13 cellular contexts compared by ENCODE assay signal in genomic region chr5:75034137-75034739, GRCh38. TPM values are rescaled to one million over a fixed set of nuclear protein-coding genes. Genes with fewer than 3 reads are reported as not detected.
DNase-seq lines count a peak whose midpoint lies in the region; ATAC-seq and TF ChIP-seq lines count a peak whose summit lies in the region.
"Had no signal": no experiment of that assay in that cellular context is flagged by ENCODE, and none has a peak within 500 bp of the region (broad histone marks: within the 10 kb centered on the region; RNA-seq: fewer than 3 reads in every experiment).

No MANE protein-coding gene starts in this region.

- H3K4me1 Mint-ChIP-seq in activated CD4-positive, alpha-beta memory T cell treated with anti-CD3 and anti-CD28 coated beads, Interleukin-2, amount 10 ng/mL, durations not matched to agents 7 days and 5 days = peaks cover 15% of the 10 kb centered on the region

- no peaks in the 10 kb centered on the region for H3K9me3 Mint-ChIP-seq in activated CD4-positive, alpha-beta memory T cell treated with anti-CD3 and anti-CD28 coated beads, Interleukin-2, amount 10 ng/mL, durations not matched to agents 7 days and 5 days

- intact Hi-C loops in upper lobe of right lung (cut with DNase I) = no loop called here

- H3K27me3 ChIP-seq in hepatocyte = no peaks in the 10 kb centered on the region
- no peaks in the 10 kb centered on the region for H3K27me3 ChIP-seq in upper lobe of right lung

- DNase-seq in stimulated activated CD4-positive, alpha-beta T cell treated with anti-CD3 and anti-CD28 coated beads, Interleukin-15, amount 100 ng/mL, for 24 hours = peak; percentile 43
- no peak for DNase-seq in stimulated activated CD4-positive, alpha-beta T cell treated with anti-CD3 and anti-CD28 coated beads, Interleukin-12 subunit alpha, Interleukin-12 subunit beta, amount 100 ng/mL, for 4 hours
- DNase-seq in activated CD4-positive, alpha-beta memory T cell treated with anti-CD3 and anti-CD28 coated beads, Interleukin-2, amount 10 ng/mL, durations not matched to agents 7 days and 5 days = peak; percentile 47
- peak; percentile 17 for DNase-seq in hepatocyte (ENCODE audit: low spot score)
- DNase-seq in upper lobe of right lung = no peak
- no peak for DNase-seq in NCI-H1436 treated with DMSO at 0.1 percent for 48 hours (lab: John Stamatoyannopoulos, UW)
- no peak for DNase-seq in NOMO-1 treated with DMSO at 0.1 percent for 48 hours (lab: John Stamatoyannopoulos, UW; ENCODE audit: unreplicated experiment)
- DNase-seq: foreskin fibroblast, NCI-H1417, NCI-H69, T1000 had no signal

- no peak overlapping the region for H2AFZ ChIP-seq in hepatocyte

- no peaks in the 10 kb centered on the region for H3K4me1 ChIP-seq in hepatocyte (ENCODE audit: insufficient read depth)
- no peaks in the 10 kb centered on the region for H3K4me1 ChIP-seq in upper lobe of right lung
- H3K4me1 ChIP-seq: prostate gland had no signal

- H3K4me2 ChIP-seq in hepatocyte = no peak overlapping the region

- POLR2A ChIA-PET in activated CD4-positive, alpha-beta memory T cell treated with anti-CD3 and anti-CD28 coated beads, Interleukin-2, amount 10 ng/mL, durations not matched to agents 7 days and 5 days (lab: Charles Lee) = interaction anchor here (1.3 to 1.5 kb wide), 2 partner anchors 99 to 302 kb away, joined by 3 to 5 read pairs; partner anchors contain the start of gene HMGCR

- no peaks in the 10 kb centered on the region for H3K27me3 Mint-ChIP-seq in activated CD4-positive, alpha-beta memory T cell treated with anti-CD3 and anti-CD28 coated beads, Interleukin-2, amount 10 ng/mL, durations not matched to agents 7 days and 5 days

- WGBS in hepatocyte (ENCODE audit: low lambda C conversion rate, missing lambda C conversion rate) = 83% methylated on average over 6 of the region's 6 CpGs

- ATAC-seq in upper lobe of right lung (peak; percentile 85), GM19395 (IDR thresholded peaks at IDR 0.05; ENCODE audit: unreplicated experiment) (no peak)

- H3K4me3 ChIP-seq in hepatocyte = no peak overlapping the region
- H3K4me3 ChIP-seq in upper lobe of right lung = no peak overlapping the region
- H3K4me3 ChIP-seq: prostate gland had no signal

- no peaks in the 10 kb centered on the region for H3K79me2 ChIP-seq in hepatocyte

- H3K27ac Mint-ChIP-seq in activated CD4-positive, alpha-beta memory T cell treated with anti-CD3 and anti-CD28 coated beads, Interleukin-2, amount 10 ng/mL, durations not matched to agents 7 days and 5 days = no peak overlapping the region

- no peak overlapping the region for H3K27ac ChIP-seq in hepatocyte
- H3K27ac ChIP-seq in upper lobe of right lung = peak overlapping the region; percentile 47
- H3K27ac ChIP-seq: prostate gland had no signal

- no peaks in the 10 kb centered on the region for H3K36me3 Mint-ChIP-seq in activated CD4-positive, alpha-beta memory T cell treated with anti-CD3 and anti-CD28 coated beads, Interleukin-2, amount 10 ng/mL, durations not matched to agents 7 days and 5 days (ENCODE audit: low read depth)

- CTCF ChIA-PET in activated CD4-positive, alpha-beta memory T cell treated with anti-CD3 and anti-CD28 coated beads, Interleukin-2, amount 10 ng/mL, durations not matched to agents 7 days and 5 days (lab: Charles Lee) = no interaction called here

- no peaks in the 10 kb centered on the region for H4K20me1 ChIP-seq in hepatocyte (ENCODE audit: insufficient read depth, poor library complexity, severe bottlenecking)

- H3K36me3 ChIP-seq in hepatocyte (replicated peaks; ENCODE audit: insufficient read depth, low read depth) = no peaks in the 10 kb centered on the region
- H3K36me3 ChIP-seq in upper lobe of right lung = no peaks in the 10 kb centered on the region
- H3K36me3 ChIP-seq: prostate gland had no signal

- H3K9me3 ChIP-seq in hepatocyte (ENCODE audit: low read depth) = no peaks in the 10 kb centered on the region
- H3K9me3 ChIP-seq in upper lobe of right lung = no peaks in the 10 kb centered on the region
- H3K9me3 ChIP-seq: prostate gland had no signal

- H3K4me3 Mint-ChIP-seq in activated CD4-positive, alpha-beta memory T cell treated with anti-CD3 and anti-CD28 coated beads, Interleukin-2, amount 10 ng/mL, durations not matched to agents 7 days and 5 days = no peak overlapping the region

- TF ChIP-seq CTCF in hepatocyte (IDR thresholded peaks at IDR 0.05; ENCODE audit: poor library complexity) (no peak), upper lobe of right lung (IDR thresholded peaks at IDR 0.05) (no peak)

- no peaks in the 10 kb centered on the region for H3K9me2 ChIP-seq in hepatocyte (replicated peaks; ENCODE audit: insufficient read depth)

RNA-seq across cellular contexts. Expression of gene GCNT4, which starts 18.1 kb away (rescaled TPM):
- total RNA-seq in activated CD4-positive, alpha-beta memory T cell treated with anti-CD3 and anti-CD28 coated beads, Interleukin-2, amount 10 ng/mL, durations not matched to agents 7 days and 5 days = 1 to 10 TPM; 1.5 to 1.6 TPM
- total RNA-seq in hepatocyte = 7.9 and 8.3 TPM in 2 replicates
- polyA plus RNA-seq in hepatocyte = 1.5 TPM in 2 replicates
- total RNA-seq in upper lobe of right lung = 2.8 TPM

Comparison
In these comparisons a context has a peak if more than half of its experiments do, and no peak if none do; other contexts are left out.
1. DNase-seq: peak in stimulated activated CD4-positive, alpha-beta T cell treated with anti-CD3 and anti-CD28 coated beads, Interleukin-15, amount 100 ng/mL, for 24 hours (single experiment), activated CD4-positive, alpha-beta memory T cell treated with anti-CD3 and anti-CD28 coated beads, Interleukin-2, amount 10 ng/mL, durations not matched to agents 7 days and 5 days (single experiment) and hepatocyte (single experiment); none in stimulated activated CD4-positive, alpha-beta T cell treated with anti-CD3 and anti-CD28 coated beads, Interleukin-12 subunit alpha, Interleukin-12 subunit beta, amount 100 ng/mL, for 4 hours (single experiment), upper lobe of right lung (single experiment), NCI-H1436 treated with DMSO at 0.1 percent for 48 hours (single experiment) and NOMO-1 treated with DMSO at 0.1 percent for 48 hours (single experiment).